ENCODE assay signal across 18 cellular contexts in the genomic region with DNA sequence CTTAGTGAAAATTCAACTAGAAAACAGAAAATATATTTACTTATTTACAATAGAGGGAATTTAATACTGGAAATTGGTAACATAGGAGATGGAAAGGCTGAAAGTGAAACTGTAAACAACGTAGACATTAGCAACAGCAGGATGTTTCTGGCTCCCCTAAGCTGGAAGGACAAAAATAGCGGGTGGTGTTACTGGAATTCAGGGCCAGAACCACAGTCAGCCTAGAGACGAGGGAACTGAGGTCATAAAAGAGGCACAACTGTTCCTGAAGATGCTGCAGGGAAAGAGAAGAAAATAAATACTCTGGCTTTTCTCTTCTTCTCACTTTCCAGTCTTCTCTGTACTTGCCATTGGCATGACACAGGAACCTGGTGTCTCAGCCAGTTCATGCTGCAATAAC.
DNase-seq lines count a peak whose midpoint lies in the region; ATAC-seq, FAIRE-seq and TF ChIP-seq lines count a peak whose summit lies in the region.
"Had no signal": no experiment of that assay in that cellular context is flagged by ENCODE, and none has a peak within 500 bp of the region (broad histone marks: within the 10 kb centered on the region; RNA-seq: fewer than 3 reads in every experiment).

No MANE protein-coding gene starts in this region.

- H3K36me3 ChIP-seq in GM23248 (ENCODE audit: low read depth) (no peaks in the 10 kb centered on the region), PC-3 (ENCODE audit: low read depth, low read length) (no peaks in the 10 kb centered on the region)
- H3K36me3 ChIP-seq: Peyer's patch had no signal

- H3K27me3 ChIP-seq in GM23248 (replicated peaks; ENCODE audit: insufficient read depth) (peaks cover 9% of the 10 kb centered on the region), PC-3 (ENCODE audit: low read length) (peaks cover 63% of the 10 kb centered on the region)
- H3K27me3 ChIP-seq: Peyer's patch had no signal

- no peak for TF ChIP-seq POLR2A in A549 (IDR thresholded peaks at IDR 0.05; ENCODE audit: low read length)

- H2AFZ ChIP-seq in GM23248 = 0 out of 2 replicates have a peak overlapping the region, but pooled peaks have one; percentile 22
- no peak overlapping the region for H2AFZ ChIP-seq in PC-3 (ENCODE audit: low read length)

- H4K20me1 ChIP-seq in GM23248 (ENCODE audit: insufficient read depth) (no peaks in the 10 kb centered on the region), PC-3 (ENCODE audit: low read length) (no peaks in the 10 kb centered on the region)

- H3F3A ChIP-seq in GM23248 (ENCODE audit: insufficient read depth) (no peaks in the 10 kb centered on the region), PC-3 (ENCODE audit: low read length, unreplicated experiment) (no peaks in the 10 kb centered on the region)

- H3K4me3 ChIP-seq in A549 (no peak overlapping the region), GM23248 (no peak overlapping the region), PC-3 (ENCODE audit: low read length) (no peak overlapping the region)
- H3K4me3 ChIP-seq: Peyer's patch had no signal

- no peak for FAIRE-seq in A549 (lab: Jason Lieb, UNC)

- CTCF ChIA-PET in A549 (lab: Yijun Ruan, JAX) (interaction anchor here (1.0 kb wide), 1 partner anchor 618 kb away, joined by 3 read pairs; no protein-coding TSS in a partner anchor), PC-3 (lab: Charles Lee) (no interaction called here)

- H3K9me2 ChIP-seq in GM23248 (ENCODE audit: insufficient read depth) (no peaks in the 10 kb centered on the region), PC-3 (replicated peaks; ENCODE audit: low read length) (no peaks in the 10 kb centered on the region)

- in situ Hi-C loops in GM23248 (cut with MboI) = no loop called here

- H3K9me3 Mint-ChIP-seq in activated CD4-positive, alpha-beta T cell treated with anti-CD3 and anti-CD28 coated beads, Interleukin-2, amount 10 ng/mL, durations not matched to agents 24 days and 14 days = no peaks in the 10 kb centered on the region
- H3K9me3 Mint-ChIP-seq: CD8-positive, alpha-beta memory T cell had no signal

- H3K27me3 Mint-ChIP-seq in activated CD4-positive, alpha-beta T cell treated with anti-CD3 and anti-CD28 coated beads, Interleukin-2, amount 10 ng/mL, durations not matched to agents 24 days and 14 days = peaks cover 4% of the 10 kb centered on the region

- H3K9me3 ChIP-seq in A549 (no peaks in the 10 kb centered on the region), GM23248 (ENCODE audit: low read depth) (no peaks in the 10 kb centered on the region), PC-3 (ENCODE audit: low read length) (no peaks in the 10 kb centered on the region)
- H3K9me3 ChIP-seq: Peyer's patch had no signal

- DNase-seq in A549 (ENCODE audit: low read depth in 1 of 2, low spot score in 1 of 2) (no peak), GM23248 (peak; percentile 2), PC-3 (no peak), fibroblast of peridontal ligament (ENCODE audit: extremely low read depth) (peak; percentile 2), cerebellum (ENCODE audit: low spot score) (no peak), cortex of kidney (lab: John Stamatoyannopoulos, UW) (no peak)
- DNase-seq in activated CD4-positive, alpha-beta T cell treated with anti-CD3 and anti-CD28 coated beads, Interleukin-2, amount 10 ng/mL, durations not matched to agents 24 days and 14 days = no peak
- no peak for DNase-seq in stimulated activated CD4-positive, alpha-beta T cell treated with anti-CD3 and anti-CD28 coated beads, Interleukin-2, amount 100 ng/mL, for 24 hours
- DNase-seq: C1 segment of cervical spinal cord; CD8-positive, alpha-beta memory T cell; DMS53; GOT3; KBM-7; MV-4-11; NCI-H1694 treated with DMSO at 0.1 percent for 48 hours; NCI-H748 treated with DMSO at 0.1 percent for 48 hours; Peyer's patch had no signal

- H3K9ac ChIP-seq in GM23248 = no peak overlapping the region
- H3K9ac ChIP-seq in PC-3 (ENCODE audit: low read length) = no peak overlapping the region

- 5% methylated on average over 3 of the region's 3 CpGs for WGBS in A549 (ENCODE audit: missing lambda C conversion rate)
- 11 to 15% methylated on average over 3 of the region's 3 CpGs for WGBS in GM23248 (ENCODE audit: low coverage in 1 of 2, low lambda C conversion rate in 2 of 2, missing lambda C conversion rate in 2 of 2), 2 experiments

- ATAC-seq in A549 (no peak), PC-3 (no peak)
- ATAC-seq: Right ventricle myocardium inferior had no signal

- no peaks in the 10 kb centered on the region for H3K36me3 Mint-ChIP-seq in activated CD4-positive, alpha-beta T cell treated with anti-CD3 and anti-CD28 coated beads, Interleukin-2, amount 10 ng/mL, durations not matched to agents 24 days and 14 days (ENCODE audit: low read depth)
- H3K36me3 Mint-ChIP-seq: CD8-positive, alpha-beta memory T cell had no signal

- H3K4me2 ChIP-seq in A549 (0 out of 3 replicates have a peak overlapping the region, but pooled peaks have one; percentile 26), GM23248 (ENCODE audit: unreplicated experiment) (no peak overlapping the region), PC-3 (ENCODE audit: low read length) (0 out of 2 replicates have a peak overlapping the region, but pooled peaks have one; percentile 29)

- no peak for TF ChIP-seq RAD21 in A549 (conservative IDR thresholded peaks at IDR 0.05 in 1 of 2, IDR thresholded peaks at IDR 0.05 in 1 of 2)

- BruUV-seq in PC-3 (replicated peaks; lab: Mats Ljungman, UMichigan) = no TSS peak

- no peaks in the 10 kb centered on the region for H3K79me2 ChIP-seq in GM23248 (ENCODE audit: insufficient read depth)
- H3K79me2 ChIP-seq in PC-3 (ENCODE audit: low read length) = no peaks in the 10 kb centered on the region

- H3K27ac ChIP-seq in A549 (no peak overlapping the region), GM23248 (no peak overlapping the region), PC-3 (ENCODE audit: low read length) (no peak overlapping the region)
- H3K27ac ChIP-seq: Peyer's patch had no signal

- POLR2A ChIA-PET in A549 (lab: Yijun Ruan, JAX) = no interaction called here
- POLR2A ChIA-PET in PC-3 (lab: Charles Lee; ENCODE audit: unreplicated experiment) = no interaction called here

- intact Hi-C loops in PC-3 (cut with micrococcal nuclease) = no loop called here
- intact Hi-C loops in activated CD4-positive, alpha-beta T cell treated with anti-CD3 and anti-CD28 coated beads, Interleukin-2, amount 10 ng/mL, durations not matched to agents 24 days and 14 days (cut with micrococcal nuclease) = no loop called here

- no peak overlapping the region for H3K27ac Mint-ChIP-seq in activated CD4-positive, alpha-beta T cell treated with anti-CD3 and anti-CD28 coated beads, Interleukin-2, amount 10 ng/mL, durations not matched to agents 24 days and 14 days
- H3K27ac Mint-ChIP-seq: CD8-positive, alpha-beta memory T cell had no signal

- TF ChIP-seq EP300 in A549 (IDR thresholded peaks at IDR 0.05) = no peak

- H3K4me3 Mint-ChIP-seq in activated CD4-positive, alpha-beta T cell treated with anti-CD3 and anti-CD28 coated beads, Interleukin-2, amount 10 ng/mL, durations not matched to agents 24 days and 14 days = no peak overlapping the region
- H3K4me3 Mint-ChIP-seq: CD8-positive, alpha-beta memory T cell had no signal

- TF ChIP-seq CTCF in A549 (IDR thresholded peaks at IDR 0.05) = no peak
- TF ChIP-seq CTCF in PC-3 (conservative IDR thresholded peaks at IDR 0.05; ENCODE audit: low read depth, low read length) = no peak

- H3K4me1 ChIP-seq in A549 (no peaks in the 10 kb centered on the region), GM23248 (ENCODE audit: insufficient read depth) (no peaks in the 10 kb centered on the region), PC-3 (ENCODE audit: insufficient read depth, low read length) (no peaks in the 10 kb centered on the region)
- H3K4me1 ChIP-seq: Peyer's patch had no signal

- H3K4me1 Mint-ChIP-seq in activated CD4-positive, alpha-beta T cell treated with anti-CD3 and anti-CD28 coated beads, Interleukin-2, amount 10 ng/mL, durations not matched to agents 24 days and 14 days = no peaks in the 10 kb centered on the region
- H3K4me1 Mint-ChIP-seq: CD8-positive, alpha-beta memory T cell had no signal

TF ChIP-seq in A549, 52 proteins besides CTCF, POLR2A, EP300 and RAD21:
- TF ChIP-seq EHMT2 (IDR thresholded peaks at IDR 0.05; ENCODE audit: low read depth) = no peak
- TF ChIP-seq NFE2L2 (conservative IDR thresholded peaks at IDR 0.05; ENCODE audit: low read length) = no peak
- TF ChIP-seq JUN (IDR thresholded peaks at IDR 0.05) = no peak
- TF ChIP-seq EHF (CRISPR knock-in tag; IDR thresholded peaks at IDR 0.05) = no peak
- no peak for TF ChIP-seq TP53 (CRISPR knock-in tag; IDR thresholded peaks at IDR 0.05)
- TF ChIP-seq, protein P1, sequence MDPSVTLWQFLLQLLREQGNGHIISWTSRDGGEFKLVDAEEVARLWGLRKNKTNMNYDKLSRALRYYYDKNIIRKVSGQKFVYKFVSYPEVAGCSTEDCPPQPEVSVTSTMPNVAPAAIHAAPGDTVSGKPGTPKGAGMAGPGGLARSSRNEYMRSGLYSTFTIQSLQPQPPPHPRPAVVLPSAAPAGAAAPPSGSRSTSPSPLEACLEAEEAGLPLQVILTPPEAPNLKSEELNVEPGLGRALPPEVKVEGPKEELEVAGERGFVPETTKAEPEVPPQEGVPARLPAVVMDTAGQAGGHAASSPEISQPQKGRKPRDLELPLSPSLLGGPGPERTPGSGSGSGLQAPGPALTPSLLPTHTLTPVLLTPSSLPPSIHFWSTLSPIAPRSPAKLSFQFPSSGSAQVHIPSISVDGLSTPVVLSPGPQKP (IDR thresholded peaks at IDR 0.05; ENCODE audit: low read depth, low read length) = no peak
- no peak for TF ChIP-seq NR3C1 (IDR thresholded peaks at IDR 0.05)
- no peak for TF ChIP-seq TFCP2L1 (CRISPR knock-in tag; IDR thresholded peaks at IDR 0.05)
- no peak for TF ChIP-seq RFX5 (IDR thresholded peaks at IDR 0.05)
- no peak for TF ChIP-seq CBX2 (IDR thresholded peaks at IDR 0.05; ENCODE audit: borderline replicate concordance, low read depth)
- TF ChIP-seq ZSCAN20 (CRISPR knock-in tag; IDR thresholded peaks at IDR 0.05) = no peak
- TF ChIP-seq, protein P2, sequence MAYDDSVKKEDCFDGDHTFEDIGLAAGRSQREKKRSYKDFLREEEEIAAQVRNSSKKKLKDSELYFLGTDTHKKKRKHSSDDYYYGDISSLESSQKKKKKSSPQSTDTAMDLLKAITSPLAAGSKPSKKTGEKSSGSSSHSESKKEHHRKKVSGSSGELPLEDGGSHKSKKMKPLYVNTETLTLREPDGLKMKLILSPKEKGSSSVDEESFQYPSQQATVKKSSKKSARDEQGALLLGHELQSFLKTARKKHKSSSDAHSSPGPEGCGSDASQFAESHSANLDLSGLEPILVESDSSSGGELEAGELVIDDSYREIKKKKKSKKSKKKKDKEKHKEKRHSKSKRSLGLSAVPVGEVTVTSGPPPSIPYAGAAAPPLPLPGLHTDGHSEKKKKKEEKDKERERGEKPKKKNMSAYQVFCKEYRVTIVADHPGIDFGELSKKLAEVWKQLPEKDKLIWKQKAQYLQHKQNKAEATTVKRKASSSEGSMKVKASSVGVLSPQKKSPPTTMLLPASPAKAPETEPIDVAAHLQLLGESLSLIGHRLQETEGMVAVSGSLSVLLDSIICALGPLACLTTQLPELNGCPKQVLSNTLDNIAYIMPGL (CRISPR knock-in tag; IDR thresholded peaks at IDR 0.05; ENCODE audit: borderline replicate concordance) = no peak

Comparison
In these comparisons a context has a peak if more than half of its experiments do, and no peak if none do; other contexts are left out.
1. DNase-seq: peak in GM23248 (single experiment) and fibroblast of peridontal ligament (single experiment); none in A549 (0 of 2), PC-3 (single experiment), activated CD4-positive, alpha-beta T cell treated with anti-CD3 and anti-CD28 coated beads, Interleukin-2, amount 10 ng/mL, durations not matched to agents 24 days and 14 days (single experiment), cerebellum (single experiment), stimulated activated CD4-positive, alpha-beta T cell treated with anti-CD3 and anti-CD28 coated beads, Interleukin-2, amount 100 ng/mL, for 24 hours (0 of 2) and cortex of kidney (single experiment).